ENCODE assay signal across 17 cellular contexts in genomic region chr1:200081982-200082272, GRCh38. TPM values are rescaled to one million over a fixed set of nuclear protein-coding genes. Genes with fewer than 3 reads are reported as not detected.
"Had no signal": no experiment of that assay in that cellular context is flagged by ENCODE, and none has a peak within 500 bp of the region (broad histone marks: within the 10 kb centered on the region; RNA-seq: fewer than 3 reads in every experiment).

No MANE protein-coding gene starts in this region.

- H3K36me3 Mint-ChIP-seq: activated naive CD4-positive, alpha-beta T cell treated with anti-CD3 and anti-CD28 coated beads, Interleukin-2, amount 50 U/mL, for 24 hours; brain; type B pancreatic cell had no signal

- H3K4me3 Mint-ChIP-seq: activated naive CD4-positive, alpha-beta T cell treated with anti-CD3 and anti-CD28 coated beads, Interleukin-2, amount 50 U/mL, for 24 hours; central memory CD8-positive, alpha-beta T cell; T-helper 1 cell treated with Interleukin-12 subunit alpha and Interleukin-12 subunit beta and Interleukin-4 antibody, amounts not matched to agents 30 μg/mL and 1 μg/mL, for 36 hours; type B pancreatic cell had no signal

- H3K9me3 ChIP-seq: gastroesophageal sphincter, ovary, sigmoid colon had no signal

- H3K27ac ChIP-seq: epithelial cell of prostate, ovary, sigmoid colon had no signal

- H3K36me3 ChIP-seq: gastroesophageal sphincter, ovary, sigmoid colon had no signal

- H3K9me3 Mint-ChIP-seq: activated naive CD4-positive, alpha-beta T cell treated with anti-CD3 and anti-CD28 coated beads, Interleukin-2, amount 50 U/mL, for 24 hours; brain; central memory CD8-positive, alpha-beta T cell; T-helper 1 cell treated with Interleukin-12 subunit alpha and Interleukin-12 subunit beta and Interleukin-4 antibody, amounts not matched to agents 30 μg/mL and 1 μg/mL, for 36 hours; type B pancreatic cell had no signal

- H3K4me3 ChIP-seq: gastroesophageal sphincter, ovary, sigmoid colon had no signal

- DNase-seq: activated CD4-positive, CD25-positive, alpha-beta regulatory T cell; activated effector memory CD4-positive, alpha-beta T cell treated with Interleukin-2 at 50 U/mL for 16 hours; cortex of kidney; effector CD8-positive, alpha-beta T cell; hippocampal formation; ovary; sigmoid colon; stimulated activated CD4-positive, alpha-beta T cell treated with anti-CD3 and anti-CD28 coated beads, Interleukin-2, amount 100 ng/mL, for 48 hours; stimulated activated naive CD4-positive, alpha-beta T cell treated with Interleukin-2 at 50 U/mL for 16 hours had no signal

- H3K4me1 ChIP-seq: gastroesophageal sphincter, sigmoid colon had no signal

- H3K4me1 Mint-ChIP-seq: activated naive CD4-positive, alpha-beta T cell treated with anti-CD3 and anti-CD28 coated beads, Interleukin-2, amount 50 U/mL, for 24 hours; central memory CD8-positive, alpha-beta T cell had no signal

- ATAC-seq: gastroesophageal sphincter had no signal

- H3K27me3 ChIP-seq: gastroesophageal sphincter, ovary, sigmoid colon had no signal

RNA-seq across cellular contexts. Expression of gene NR5A2, which starts 54.4 kb away (rescaled TPM):
- polyA plus RNA-seq: neural cell had no signal
